Comparison of ENCODE assay signal across 15 cellular contexts in genomic region chr1:186740324-186740723, GRCh38.
DNase-seq lines count a peak whose midpoint lies in the region; ATAC-seq, FAIRE-seq and TF ChIP-seq lines count a peak whose summit lies in the region.
"Had no signal": no experiment of that assay in that cellular context is flagged by ENCODE, and none has a peak within 500 bp of the region (broad histone marks: within the 10 kb centered on the region; RNA-seq: fewer than 3 reads in every experiment).

No MANE protein-coding gene starts in this region.

- H3F3A ChIP-seq in GM23338 (replicated peaks; ENCODE audit: low read depth) = no peaks in the 10 kb centered on the region

- H3K27ac Mint-ChIP-seq in GM23338 (no peak overlapping the region), Caco-2 (ENCODE audit: unreplicated experiment) (no peak overlapping the region)
- H3K27ac Mint-ChIP-seq: T-helper 17 cell had no signal

- no peak overlapping the region for H3K4me2 ChIP-seq in GM23338

- H3K4me1 Mint-ChIP-seq in GM23338 (no peaks in the 10 kb centered on the region), Caco-2 (ENCODE audit: low read depth, unreplicated experiment) (peaks cover 4% of the 10 kb centered on the region)
- H3K4me1 Mint-ChIP-seq: brain had no signal

- H3K4me1 ChIP-seq in GM23338 (ENCODE audit: insufficient read depth) (0 out of 2 replicates have a peak, but pooled peaks cover 2% of the 10 kb centered on the region), Caco-2 (no peaks in the 10 kb centered on the region)
- H3K4me1 ChIP-seq: BE2C had no signal

- POLR2A ChIA-PET in Caco-2 (lab: Charles Lee) = no interaction called here

- H3K36me3 ChIP-seq in GM23338 (ENCODE audit: insufficient read depth) (no peaks in the 10 kb centered on the region), Caco-2 (ENCODE audit: control insufficient read depth, insufficient read depth, low read length) (no peaks in the 10 kb centered on the region)
- H3K36me3 ChIP-seq: BE2C, neutrophil had no signal

- H3K36me3 Mint-ChIP-seq in GM23338 (ENCODE audit: low read depth) (no peaks in the 10 kb centered on the region), Caco-2 (ENCODE audit: insufficient read depth, unreplicated experiment) (no peaks in the 10 kb centered on the region)
- H3K36me3 Mint-ChIP-seq: brain had no signal

- H2AFZ ChIP-seq in GM23338 = peak overlapping the region; percentile 16; the same call in 1 of the 2 replicates

- peak; percentile 69 for FAIRE-seq in D721Med (lab: Jason Lieb, UNC)
- FAIRE-seq: endometrium had no signal

- H3K4me3 Mint-ChIP-seq in GM23338 = no peak overlapping the region
- no peak overlapping the region for H3K4me3 Mint-ChIP-seq in Caco-2 (ENCODE audit: unreplicated experiment)
- H3K4me3 Mint-ChIP-seq: brain, T-helper 17 cell had no signal

- H3K27me3 Mint-ChIP-seq in GM23338 (ENCODE audit: insufficient read depth, low read depth, poor library complexity) = no peaks in the 10 kb centered on the region
- peaks cover 3% of the 10 kb centered on the region for H3K27me3 Mint-ChIP-seq in Caco-2 (ENCODE audit: insufficient read depth, unreplicated experiment)
- H3K27me3 Mint-ChIP-seq: brain, T-helper 17 cell had no signal

- H3K79me2 ChIP-seq in GM23338 (replicated peaks; ENCODE audit: insufficient read depth) = no peaks in the 10 kb centered on the region

- no peak for DNase-seq in D721Med (ENCODE audit: insufficient read length, low spot score)
- DNase-seq in GM23338 (ENCODE audit: low spot score) = no peak
- no peak for DNase-seq in Caco-2
- no peak for DNase-seq in dorsolateral prefrontal cortex
- no peak for DNase-seq in activated naive CD4-positive, alpha-beta T cell treated with Interleukin-2 at 50 U/mL for 16 hours
- DNase-seq: activated CD8-positive, alpha-beta memory T cell treated with anti-CD3 and anti-CD28 coated beads, Interleukin-2, amount 50 U/mL, for 48 hours; BE2C; PC-3; T-helper 17 cell had no signal

- CTCF ChIA-PET in Caco-2 (lab: Charles Lee) = no interaction called here

- H3K27ac ChIP-seq in GM23338 (ENCODE audit: low read depth) = no peak overlapping the region
- H3K27ac ChIP-seq in dorsolateral prefrontal cortex = no peak overlapping the region
- H3K27ac ChIP-seq: neutrophil had no signal

- no peaks in the 10 kb centered on the region for H3K9me3 ChIP-seq in Caco-2
- H3K9me3 ChIP-seq: BE2C, neutrophil had no signal

- H3K27me3 ChIP-seq in GM23338 (ENCODE audit: insufficient read depth) (no peaks in the 10 kb centered on the region), Caco-2 (replicated peaks; ENCODE audit: control insufficient read depth, insufficient read depth, low read length) (no peaks in the 10 kb centered on the region), dorsolateral prefrontal cortex (no peaks in the 10 kb centered on the region)
- H3K27me3 ChIP-seq: BE2C, neutrophil had no signal

- no peak overlapping the region for H3K4me3 ChIP-seq in GM23338
- H3K4me3 ChIP-seq in Caco-2 (ENCODE audit: low read depth, low read length) = no peak overlapping the region
- H3K4me3 ChIP-seq in dorsolateral prefrontal cortex = no peak overlapping the region

- no peaks in the 10 kb centered on the region for H4K20me1 ChIP-seq in GM23338 (replicated peaks; ENCODE audit: insufficient read depth)

- intact Hi-C loops in Caco-2 (cut with micrococcal nuclease; ENCODE audit: unreplicated experiment) = no loop called here
- intact Hi-C loops in dorsolateral prefrontal cortex (cut with DNase I) = no loop called here

- TF ChIP-seq CTCF in D721Med (IDR thresholded peaks at IDR 0.05; ENCODE audit: insufficient read depth, missing control alignments) (no peak), GM23338 (conservative IDR thresholded peaks at IDR 0.05; ENCODE audit: low read depth in 2 of 2) (no peak), Caco-2 (IDR thresholded peaks at IDR 0.05; ENCODE audit: insufficient read depth in 1 of 2, low read depth in 1 of 2, low read length in 1 of 2, severe bottlenecking in 1 of 2, unreplicated experiment in 1 of 2) (no peak), dorsolateral prefrontal cortex (IDR thresholded peaks at IDR 0.05 in 54 of 56, conservative IDR thresholded peaks at IDR 0.05 in 2 of 56; ENCODE audit: low read depth in 1 of 56, partially characterized antibody in 56 of 56) (no peak)

- H3K9me2 ChIP-seq in GM23338 (ENCODE audit: insufficient read depth) = no peaks in the 10 kb centered on the region

- H3K9me3 Mint-ChIP-seq in GM23338 (no peaks in the 10 kb centered on the region), Caco-2 (ENCODE audit: unreplicated experiment) (no peaks in the 10 kb centered on the region)
- H3K9me3 Mint-ChIP-seq: brain had no signal

- no TSS peak for BruUV-seq in Caco-2 (replicated peaks; lab: Mats Ljungman, UMichigan)

- ATAC-seq in GM18519 (IDR thresholded peaks at IDR 0.05; ENCODE audit: low FRiP score, unreplicated experiment) (peak; percentile 70), GM23338 (no peak), HG03521 (IDR thresholded peaks at IDR 0.05; ENCODE audit: unreplicated experiment) (peak; percentile 51), GM18861 (IDR thresholded peaks at IDR 0.05; ENCODE audit: unreplicated experiment) (no peak)
- ATAC-seq: PC-3, T-helper 17 cell had no signal

TF ChIP-seq in GM23338, 12 proteins besides CTCF, POLR2A, EP300 and RAD21 (continues in another document):
- no peak for TF ChIP-seq ZNF462 (CRISPR knock-in tag; IDR thresholded peaks at IDR 0.05)
- TF ChIP-seq EZH2phosphoT487 (IDR thresholded peaks at IDR 0.05; ENCODE audit: unreplicated experiment) = no peak
- TF ChIP-seq, protein P1, sequence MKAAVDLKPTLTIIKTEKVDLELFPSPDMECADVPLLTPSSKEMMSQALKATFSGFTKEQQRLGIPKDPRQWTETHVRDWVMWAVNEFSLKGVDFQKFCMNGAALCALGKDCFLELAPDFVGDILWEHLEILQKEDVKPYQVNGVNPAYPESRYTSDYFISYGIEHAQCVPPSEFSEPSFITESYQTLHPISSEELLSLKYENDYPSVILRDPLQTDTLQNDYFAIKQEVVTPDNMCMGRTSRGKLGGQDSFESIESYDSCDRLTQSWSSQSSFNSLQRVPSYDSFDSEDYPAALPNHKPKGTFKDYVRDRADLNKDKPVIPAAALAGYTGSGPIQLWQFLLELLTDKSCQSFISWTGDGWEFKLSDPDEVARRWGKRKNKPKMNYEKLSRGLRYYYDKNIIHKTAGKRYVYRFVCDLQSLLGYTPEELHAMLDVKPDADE (IDR thresholded peaks at IDR 0.05) = no peak
- TF ChIP-seq NANOG (IDR thresholded peaks at IDR 0.05; ENCODE audit: borderline replicate concordance) = no peak
- no peak for TF ChIP-seq CREB1 (CRISPR knock-in tag; IDR thresholded peaks at IDR 0.05; ENCODE audit: low read depth)
- TF ChIP-seq STAT1 (IDR thresholded peaks at IDR 0.05; ENCODE audit: unreplicated experiment) = no peak
- TF ChIP-seq ZNF114 (CRISPR knock-in tag; IDR thresholded peaks at IDR 0.05) = no peak

Comparison
In these comparisons a context has a peak if more than half of its experiments do, and no peak if none do; other contexts are left out.
1. ATAC-seq: peak in GM18519 (single experiment) and HG03521 (single experiment); none in GM23338 (single experiment) and GM18861 (single experiment).